ENCODE assay signal across 2 cellular contexts in genomic region chr16:87848676-87849345, GRCh38.
TF ChIP-seq lines count a peak whose summit lies in the region.

No MANE protein-coding gene starts in this region.

TF ChIP-seq in A549, 52 proteins besides CTCF, POLR2A, EP300 and RAD21:
- peak in 1 of 2 experiments; percentile 41; a peak in 2 of 5 replicates for TF ChIP-seq JUN (IDR thresholded peaks at IDR 0.05)
- TF ChIP-seq GATA3 (IDR thresholded peaks at IDR 0.05; ENCODE audit: borderline replicate concordance) = no peak
- TF ChIP-seq HOXA7 (CRISPR knock-in tag; IDR thresholded peaks at IDR 0.05) = 0 out of 2 replicates have a peak, but pooled peaks have one; percentile 34

TF ChIP-seq in H1, 55 proteins besides CTCF, POLR2A, EP300 and RAD21:
- TF ChIP-seq SIRT6 (IDR thresholded peaks at IDR 0.05; ENCODE audit: low read length) (no peak), ZNF274 (IDR thresholded peaks at IDR 0.05; ENCODE audit: borderline replicate concordance, extremely low read depth, low read length) (no peak), SP4 (IDR thresholded peaks at IDR 0.05; ENCODE audit: low read length) (no peak), KDM1A (IDR thresholded peaks at IDR 0.05; ENCODE audit: borderline replicate concordance, low read length) (no peak), CREB1 (IDR thresholded peaks at IDR 0.05) (no peak), KDM5A (IDR thresholded peaks at IDR 0.05; ENCODE audit: low read length) (no peak), SIX5 (IDR thresholded peaks at IDR 0.05; ENCODE audit: low read depth, low read length) (no peak), PHF8 (conservative IDR thresholded peaks at IDR 0.05; ENCODE audit: low read depth, low read length) (no peak), CHD2 (IDR thresholded peaks at IDR 0.05; ENCODE audit: low read length) (no peak), SAP30 (IDR thresholded peaks at IDR 0.05; ENCODE audit: insufficient read depth, insufficient replicate concordance, low read length) (no peak), E2F6 (IDR thresholded peaks at IDR 0.05) (no peak), TEAD4 (IDR thresholded peaks at IDR 0.05; ENCODE audit: low read depth, low read length) (no peak), CEBPB (IDR thresholded peaks at IDR 0.05; ENCODE audit: low read depth, low read length) (no peak), RXRA (IDR thresholded peaks at IDR 0.05; ENCODE audit: insufficient read depth, low read depth, low read length) (no peak), MAFK (IDR thresholded peaks at IDR 0.05; ENCODE audit: low read depth, low read length) (no peak), CHD7 (IDR thresholded peaks at IDR 0.05; ENCODE audit: insufficient replicate concordance, low read length) (no peak), TBP (IDR thresholded peaks at IDR 0.05; ENCODE audit: low read depth, low read length) (no peak), GTF2F1 (IDR thresholded peaks at IDR 0.05; ENCODE audit: borderline replicate concordance, low read depth, low read length) (no peak), HDAC2 (IDR thresholded peaks at IDR 0.05; ENCODE audit: borderline replicate concordance in 1 of 2, low read depth in 2 of 2, low read length in 2 of 2) (no peak)
TF ChIP-seq in H1: peak in this region for 0.
